ENCODE assay signal across 17 cellular contexts in genomic region chr10:96619803-96620773, GRCh38. TPM values are rescaled to one million over a fixed set of nuclear protein-coding genes. Genes with fewer than 3 reads are reported as not detected.
A peak's percentile ranks its signal among the peaks of the same experiment; 100 is the strongest.
DNase-seq lines count a peak whose midpoint lies in the region; ATAC-seq and TF ChIP-seq lines count a peak whose summit lies in the region.
"Had no signal": no experiment of that assay in that cellular context is flagged by ENCODE, and none has a peak within 500 bp of the region (broad histone marks: within the 10 kb centered on the region; RNA-seq: fewer than 3 reads in every experiment).

No MANE protein-coding gene starts in this region.

- H3K27me3 Mint-ChIP-seq in stimulated activated naive B cell treated with anti-CD40 and anti-IgM and Interleukin-4, amounts not matched to agents 10 μg/mL and 1 μg/mL and 100 μg/mL, for 72 hours = no peaks in the 10 kb centered on the region
- no peaks in the 10 kb centered on the region for H3K27me3 Mint-ChIP-seq in activated CD8-positive, alpha-beta T cell treated with anti-CD3 and anti-CD28 coated beads, Interleukin-2, amount 10 ng/mL, durations not matched to agents 7 days and 5 days (ENCODE audit: low read depth)
- H3K27me3 Mint-ChIP-seq: CD4-positive, alpha-beta memory T cell had no signal

- peaks cover 40 to 54% of the 10 kb centered on the region in 2 donors for H3K36me3 Mint-ChIP-seq in stimulated activated naive B cell treated with anti-CD40 and anti-IgM and Interleukin-4, amounts not matched to agents 10 μg/mL and 1 μg/mL and 100 μg/mL, for 72 hours
- H3K36me3 Mint-ChIP-seq in activated CD8-positive, alpha-beta T cell treated with anti-CD3 and anti-CD28 coated beads, Interleukin-2, amount 10 ng/mL, durations not matched to agents 7 days and 5 days (ENCODE audit: low read depth) = peaks cover 4% of the 10 kb centered on the region
- H3K36me3 Mint-ChIP-seq: CD4-positive, alpha-beta memory T cell had no signal

- no peaks in the 10 kb centered on the region for H3K36me3 ChIP-seq in WERI-Rb-1
- H3K36me3 ChIP-seq: gastroesophageal sphincter had no signal

- DNase-seq in DMS153 (lab: John Stamatoyannopoulos, UW) (peak; percentile 18), DMS153 treated with DMSO at 0.1 percent for 48 hours (lab: John Stamatoyannopoulos, UW; ENCODE audit: unreplicated experiment) (no peak), WERI-Rb-1 (no peak), left cardiac atrium (no peak), NOMO-1 (lab: John Stamatoyannopoulos, UW; ENCODE audit: unreplicated experiment in 2 of 2) (no peak)
- DNase-seq in stimulated activated naive B cell treated with anti-CD40 and anti-IgM and Interleukin-4, amounts not matched to agents 10 μg/mL and 1 μg/mL and 100 μg/mL, for 72 hours = no peak
- no peak for DNase-seq in activated CD8-positive, alpha-beta T cell treated with anti-CD3 and anti-CD28 coated beads, Interleukin-2, amount 10 ng/mL, durations not matched to agents 7 days and 5 days
- DNase-seq: activated CD4-positive, alpha-beta T cell treated with anti-CD3 and anti-CD28 coated beads, Interleukin-2, amount 50 U/mL, for 4 hours; aorta; CD4-positive, alpha-beta memory T cell; NCI-H526; right lobe of liver; RPMI8226 had no signal

- H3K27me3 ChIP-seq in WERI-Rb-1 (ENCODE audit: insufficient read depth, low read depth, severe bottlenecking) = no peaks in the 10 kb centered on the region
- H3K27me3 ChIP-seq: gastroesophageal sphincter, right lobe of liver had no signal

- H3K9me3 Mint-ChIP-seq in stimulated activated naive B cell treated with anti-CD40 and anti-IgM and Interleukin-4, amounts not matched to agents 10 μg/mL and 1 μg/mL and 100 μg/mL, for 72 hours = no peaks in the 10 kb centered on the region
- no peaks in the 10 kb centered on the region for H3K9me3 Mint-ChIP-seq in activated CD8-positive, alpha-beta T cell treated with anti-CD3 and anti-CD28 coated beads, Interleukin-2, amount 10 ng/mL, durations not matched to agents 7 days and 5 days (ENCODE audit: insufficient read depth)
- H3K9me3 Mint-ChIP-seq: activated T-helper 2 cell treated with anti-CD3 and anti-CD28 coated beads, Interferon-gamma antibody, Interleukin-2, Interleukin-4, amounts not matched to agents 10 μg/mL and 5 μg/mL and 100 μg/mL, durations not matched to agents 14 hours and 24 hours and 36 hours had no signal

- no peak overlapping the region for H3K4me3 Mint-ChIP-seq in stimulated activated naive B cell treated with anti-CD40 and anti-IgM and Interleukin-4, amounts not matched to agents 10 μg/mL and 1 μg/mL and 100 μg/mL, for 72 hours
- H3K4me3 Mint-ChIP-seq in activated CD8-positive, alpha-beta T cell treated with anti-CD3 and anti-CD28 coated beads, Interleukin-2, amount 10 ng/mL, durations not matched to agents 7 days and 5 days = no peak overlapping the region
- H3K4me3 Mint-ChIP-seq: CD4-positive, alpha-beta memory T cell had no signal

- H3K4me3 ChIP-seq in WERI-Rb-1 (ENCODE audit: low read depth, low read length) = no peak overlapping the region
- H3K4me3 ChIP-seq: gastroesophageal sphincter, right lobe of liver had no signal

- POLR2A ChIA-PET in activated CD8-positive, alpha-beta T cell treated with anti-CD3 and anti-CD28 coated beads, Interleukin-2, amount 10 ng/mL, durations not matched to agents 7 days and 5 days (lab: Charles Lee) = no interaction called here

- CTCF ChIA-PET in activated CD8-positive, alpha-beta T cell treated with anti-CD3 and anti-CD28 coated beads, Interleukin-2, amount 10 ng/mL, durations not matched to agents 7 days and 5 days (lab: Charles Lee) = no interaction called here

- intact Hi-C loops in left cardiac atrium (cut with DNase I) = no loop called here

- peaks cover 2 to 4% of the 10 kb centered on the region in 2 donors for H3K4me1 Mint-ChIP-seq in stimulated activated naive B cell treated with anti-CD40 and anti-IgM and Interleukin-4, amounts not matched to agents 10 μg/mL and 1 μg/mL and 100 μg/mL, for 72 hours
- peaks cover 4% of the 10 kb centered on the region for H3K4me1 Mint-ChIP-seq in activated CD8-positive, alpha-beta T cell treated with anti-CD3 and anti-CD28 coated beads, Interleukin-2, amount 10 ng/mL, durations not matched to agents 7 days and 5 days (ENCODE audit: low read depth)
- H3K4me1 Mint-ChIP-seq: CD4-positive, alpha-beta memory T cell had no signal

- peak overlapping the region; percentile 81 for H3K27ac ChIP-seq in WERI-Rb-1
- H3K27ac ChIP-seq: 22Rv1, right lobe of liver had no signal

- peak overlapping the region; percentile 31 for H3K27ac Mint-ChIP-seq in stimulated activated naive B cell treated with anti-CD40 and anti-IgM and Interleukin-4, amounts not matched to agents 10 μg/mL and 1 μg/mL and 100 μg/mL, for 72 hours
- no peak overlapping the region for H3K27ac Mint-ChIP-seq in activated CD8-positive, alpha-beta T cell treated with anti-CD3 and anti-CD28 coated beads, Interleukin-2, amount 10 ng/mL, durations not matched to agents 7 days and 5 days
- H3K27ac Mint-ChIP-seq: activated T-helper 2 cell treated with anti-CD3 and anti-CD28 coated beads, Interferon-gamma antibody, Interleukin-2, Interleukin-4, amounts not matched to agents 10 μg/mL and 5 μg/mL and 100 μg/mL, durations not matched to agents 14 hours and 24 hours and 36 hours; CD4-positive, alpha-beta memory T cell had no signal

- no peaks in the 10 kb centered on the region for H3K9me3 ChIP-seq in WERI-Rb-1 (ENCODE audit: severe bottlenecking)
- H3K9me3 ChIP-seq: gastroesophageal sphincter, right lobe of liver had no signal

- ATAC-seq in left cardiac atrium = peak; percentile 65 to 70
- ATAC-seq in stimulated activated naive B cell treated with anti-CD40 and anti-IgM and Interleukin-4, amounts not matched to agents 10 μg/mL and 1 μg/mL and 100 μg/mL, for 72 hours (replicated peaks) = no peak
- ATAC-seq in activated CD8-positive, alpha-beta T cell treated with anti-CD3 and anti-CD28 coated beads, Interleukin-2, amount 10 ng/mL, durations not matched to agents 7 days and 5 days = no peak
- ATAC-seq in GM21515 (IDR thresholded peaks at IDR 0.05; ENCODE audit: unreplicated experiment) = no peak
- ATAC-seq: gastroesophageal sphincter had no signal

- TF ChIP-seq CTCF in WERI-Rb-1 (IDR thresholded peaks at IDR 0.05; ENCODE audit: low read depth, low read length) = no peak

RNA-seq across cellular contexts. Expression of gene TM9SF3, which starts 33.3 kb away (rescaled TPM):
- 10 to 100 TPM; 78.6 to 97.8 TPM for total RNA-seq in left cardiac atrium
- total RNA-seq in activated CD8-positive, alpha-beta T cell treated with anti-CD3 and anti-CD28 coated beads, Interleukin-2, amount 10 ng/mL, durations not matched to agents 7 days and 5 days = 10 to 100 TPM; 73.1 to 75.4 TPM

Comparison
In these comparisons a context has a peak if more than half of its experiments do, and no peak if none do; other contexts are left out.
1. ATAC-seq: peak in left cardiac atrium (2 of 2); none in stimulated activated naive B cell treated with anti-CD40 and anti-IgM and Interleukin-4, amounts not matched to agents 10 μg/mL and 1 μg/mL and 100 μg/mL, for 72 hours (0 of 2), activated CD8-positive, alpha-beta T cell treated with anti-CD3 and anti-CD28 coated beads, Interleukin-2, amount 10 ng/mL, durations not matched to agents 7 days and 5 days (single experiment) and GM21515 (single experiment).